ENCODE assay signal across 34 cellular contexts in the genomic region with DNA sequence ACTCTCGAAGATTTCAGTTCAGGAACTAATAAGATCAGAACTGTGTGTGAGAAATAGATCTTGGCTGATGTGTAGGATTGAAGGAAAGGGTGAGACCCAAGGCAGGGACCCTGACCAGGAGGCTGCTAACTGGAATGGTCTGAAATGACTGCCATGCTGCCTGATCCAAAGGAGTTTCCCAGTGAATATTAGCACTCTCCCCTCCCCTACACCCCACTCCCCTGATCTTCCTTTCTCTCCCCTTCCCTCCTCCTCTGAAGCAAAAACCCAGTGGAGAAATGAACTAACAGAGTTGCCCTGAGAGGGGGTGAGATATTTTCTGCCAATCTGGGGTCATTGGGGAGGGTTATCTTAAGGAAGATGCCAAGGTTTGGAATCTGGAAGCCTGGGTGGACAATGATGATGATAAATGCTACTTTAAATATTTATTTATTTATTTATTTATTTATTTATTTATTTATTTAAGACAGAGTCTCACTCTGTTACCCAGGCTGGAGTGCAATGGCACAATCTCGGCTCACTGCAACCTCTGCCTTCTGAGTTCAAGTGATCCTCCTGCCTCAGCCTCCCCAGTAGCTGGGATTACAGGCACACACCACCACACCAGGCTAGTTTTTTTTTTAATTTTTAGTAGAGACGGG.
"Had no signal": no experiment of that assay in that cellular context is flagged by ENCODE, and none has a peak within 500 bp of the region (broad histone marks: within the 10 kb centered on the region; RNA-seq: fewer than 3 reads in every experiment).

No MANE protein-coding gene starts in this region.

- H3K27me3 Mint-ChIP-seq: activated CD4-positive, alpha-beta memory T cell treated with anti-CD3 and anti-CD28 coated beads, Interleukin-2, amount 10 ng/mL, durations not matched to agents 7 days and 5 days; activated CD8-positive, alpha-beta memory T cell treated with anti-CD3 and anti-CD28 coated beads, Interleukin-2, amount 10 ng/mL, durations not matched to agents 7 days and 5 days; activated naive CD4-positive, alpha-beta T cell treated with anti-CD3 and anti-CD28 coated beads, Interleukin-2, amount 10 ng/mL, durations not matched to agents 7 days and 5 days; activated naive CD8-positive, alpha-beta T cell treated with anti-CD3 and anti-CD28 coated beads, Interleukin-2, amount 10 ng/mL, durations not matched to agents 7 days and 5 days; activated T-cell treated with anti-CD3 and anti-CD28 coated beads, Interleukin-2, amount 50 U/mL, for 24 hours; central memory CD8-positive, alpha-beta T cell; T-helper 17 cell had no signal

- H3K36me3 ChIP-seq: ascending aorta, cardiac muscle cell had no signal

- H3K4me3 ChIP-seq: ascending aorta, cardiac muscle cell had no signal

- H3K36me3 Mint-ChIP-seq: activated CD8-positive, alpha-beta memory T cell treated with anti-CD3 and anti-CD28 coated beads, Interleukin-2, amount 10 ng/mL, durations not matched to agents 7 days and 5 days; activated naive CD4-positive, alpha-beta T cell treated with anti-CD3 and anti-CD28 coated beads, Interleukin-2, amount 10 ng/mL, durations not matched to agents 7 days and 5 days; activated naive CD4-positive, alpha-beta T cell treated with anti-CD3 and anti-CD28 coated beads, Interleukin-2, amount 50 U/mL, for 24 hours; activated naive CD8-positive, alpha-beta T cell; activated naive CD8-positive, alpha-beta T cell treated with anti-CD3 and anti-CD28 coated beads, Interleukin-2, amount 10 ng/mL, durations not matched to agents 7 days and 5 days; brain had no signal

- H3K4me3 Mint-ChIP-seq: activated CD4-positive, alpha-beta memory T cell treated with anti-CD3 and anti-CD28 coated beads, Interleukin-2, amount 10 ng/mL, durations not matched to agents 7 days and 5 days; activated CD4-positive, alpha-beta T cell treated with anti-CD3 and anti-CD28 coated beads for 36 hours; activated CD4-positive, alpha-beta T cell treated with anti-CD3 and anti-CD28 coated beads, Interleukin-2, amount 10 ng/mL, durations not matched to agents 7 days and 5 days; activated CD8-positive, alpha-beta memory T cell treated with anti-CD3 and anti-CD28 coated beads, Interleukin-2, amount 10 ng/mL, durations not matched to agents 7 days and 5 days; activated CD8-positive, alpha-beta T cell treated with anti-CD3 and anti-CD28 coated beads, Interleukin-2, amount 10 ng/mL, durations not matched to agents 7 days and 5 days; activated naive CD4-positive, alpha-beta T cell treated with anti-CD3 and anti-CD28 coated beads, Interleukin-2, amount 10 ng/mL, durations not matched to agents 7 days and 5 days; activated naive CD4-positive, alpha-beta T cell treated with anti-CD3 and anti-CD28 coated beads, Interleukin-2, amount 50 U/mL, for 24 hours; activated naive CD8-positive, alpha-beta T cell; activated naive CD8-positive, alpha-beta T cell treated with anti-CD3 and anti-CD28 coated beads, Interleukin-2, amount 10 ng/mL, durations not matched to agents 7 days and 5 days; activated naive CD8-positive, alpha-beta T cell treated with anti-CD3 and anti-CD28 coated beads, Interleukin-2, amount 50 U/mL, for 24 hours; activated T-cell treated with anti-CD3 and anti-CD28 coated beads, Interleukin-2, amount 50 U/mL, for 24 hours; brain; central memory CD8-positive, alpha-beta T cell; T-helper 17 cell; WTC11 had no signal

- H3K9me3 ChIP-seq: ascending aorta had no signal

- H3K27me3 ChIP-seq: ascending aorta, cardiac muscle cell had no signal

- H3K4me1 Mint-ChIP-seq: activated CD4-positive, alpha-beta memory T cell treated with anti-CD3 and anti-CD28 coated beads, Interleukin-2, amount 10 ng/mL, durations not matched to agents 7 days and 5 days; activated CD4-positive, alpha-beta T cell treated with anti-CD3 and anti-CD28 coated beads for 36 hours; activated CD4-positive, alpha-beta T cell treated with anti-CD3 and anti-CD28 coated beads, Interleukin-2, amount 10 ng/mL, durations not matched to agents 7 days and 5 days; activated CD8-positive, alpha-beta memory T cell treated with anti-CD3 and anti-CD28 coated beads, Interleukin-2, amount 10 ng/mL, durations not matched to agents 7 days and 5 days; activated naive CD4-positive, alpha-beta T cell treated with anti-CD3 and anti-CD28 coated beads, Interleukin-2, amount 10 ng/mL, durations not matched to agents 7 days and 5 days; activated naive CD4-positive, alpha-beta T cell treated with anti-CD3 and anti-CD28 coated beads, Interleukin-2, amount 50 U/mL, for 24 hours; activated naive CD8-positive, alpha-beta T cell treated with anti-CD3 and anti-CD28 coated beads, Interleukin-2, amount 10 ng/mL, durations not matched to agents 7 days and 5 days; activated naive CD8-positive, alpha-beta T cell treated with anti-CD3 and anti-CD28 coated beads, Interleukin-2, amount 50 U/mL, for 24 hours; central memory CD8-positive, alpha-beta T cell; T-helper 17 cell had no signal

- H3K4me1 ChIP-seq: ascending aorta had no signal

- FAIRE-seq: TTC549 had no signal

- ATAC-seq: activated CD4-positive, alpha-beta T cell treated with anti-CD3 and anti-CD28 coated beads for 36 hours; activated CD4-positive, CD25-positive, alpha-beta regulatory T cell treated with anti-CD3 and anti-CD28 coated beads, Interleukin-2, amount 50 U/mL, for 24 hours; activated CD8-positive, alpha-beta memory T cell treated with anti-CD3 and anti-CD28 coated beads, Interleukin-2, amount 10 ng/mL, durations not matched to agents 7 days and 5 days; activated CD8-positive, alpha-beta T cell treated with anti-CD3 and anti-CD28 coated beads, Interleukin-2, amount 10 ng/mL, durations not matched to agents 7 days and 5 days; activated naive CD8-positive, alpha-beta T cell treated with anti-CD3 and anti-CD28 coated beads, Interleukin-2, amount 50 U/mL, for 24 hours; T-helper 17 cell; WTC11 had no signal

- H3K9me3 Mint-ChIP-seq: activated CD4-positive, alpha-beta T cell treated with anti-CD3 and anti-CD28 coated beads, Interleukin-2, amount 10 ng/mL, durations not matched to agents 7 days and 5 days; activated naive CD8-positive, alpha-beta T cell treated with anti-CD3 and anti-CD28 coated beads, Interleukin-2, amount 10 ng/mL, durations not matched to agents 7 days and 5 days; activated naive CD8-positive, alpha-beta T cell treated with anti-CD3 and anti-CD28 coated beads, Interleukin-2, amount 50 U/mL, for 24 hours; activated T-cell treated with anti-CD3 and anti-CD28 coated beads, Interleukin-2, amount 50 U/mL, for 24 hours; activated T-helper 2 cell treated with anti-CD3 and anti-CD28 coated beads, Interferon-gamma antibody, Interleukin-2, Interleukin-4, amounts not matched to agents 10 μg/mL and 5 μg/mL and 100 μg/mL, durations not matched to agents 14 hours and 24 hours and 36 hours had no signal

- H3K27ac ChIP-seq: ascending aorta, cardiac muscle cell had no signal

- DNase-seq: activated CD4-positive, alpha-beta memory T cell treated with anti-CD3 and anti-CD28 coated beads, Interleukin-2, amount 10 ng/mL, durations not matched to agents 7 days and 5 days; activated CD4-positive, alpha-beta T cell treated with anti-CD3 and anti-CD28 coated beads for 1 hour; activated CD4-positive, alpha-beta T cell treated with anti-CD3 and anti-CD28 coated beads for 36 hours; activated CD4-positive, alpha-beta T cell treated with anti-CD3 and anti-CD28 coated beads for 48 hours; activated CD4-positive, alpha-beta T cell treated with anti-CD3 and anti-CD28 coated beads, Interleukin-2, amount 10 ng/mL, durations not matched to agents 7 days and 5 days; activated CD4-positive, alpha-beta T cell treated with anti-CD3 and anti-CD28 coated beads, Interleukin-2, amount 50 U/mL, for 48 hours; activated CD4-positive, CD25-positive, alpha-beta regulatory T cell; activated CD8-positive, alpha-beta memory T cell treated with anti-CD3 and anti-CD28 coated beads for 24 hours; activated CD8-positive, alpha-beta memory T cell treated with anti-CD3 and anti-CD28 coated beads, Interleukin-2, amount 10 ng/mL, durations not matched to agents 7 days and 5 days; activated CD8-positive, alpha-beta memory T cell treated with anti-CD3 and anti-CD28 coated beads, Interleukin-2, amount 50 U/mL, for 48 hours; activated CD8-positive, alpha-beta T cell treated with anti-CD3 and anti-CD28 coated beads, Interleukin-2, amount 10 ng/mL, durations not matched to agents 7 days and 5 days; activated effector memory CD4-positive, alpha-beta T cell treated with Interleukin-2 at 50 U/mL for 16 hours; activated gamma-delta T cell; activated naive CD4-positive, alpha-beta T cell treated with anti-CD3 and anti-CD28 coated beads, Interleukin-2, amount 10 ng/mL, durations not matched to agents 7 days and 5 days; activated naive CD4-positive, alpha-beta T cell treated with Interleukin-2 at 50 U/mL for 16 hours; activated naive CD8-positive, alpha-beta T cell treated with anti-CD3 and anti-CD28 coated beads, Interleukin-2, amount 10 ng/mL, durations not matched to agents 7 days and 5 days; activated naive CD8-positive, alpha-beta T cell treated with anti-CD3 and anti-CD28 coated beads, Interleukin-2, amount 50 U/mL, for 24 hours; activated T-cell treated with anti-CD3 and anti-CD28 coated beads, Interleukin-2, amount 50 U/mL, for 24 hours; activated T-cell treated with anti-CD3 and anti-CD28 coated beads, Interleukin-2, amount 50 U/mL, for 48 hours; amygdala; anterior cingulate cortex; caudate nucleus; cerebellar nuclear complex; T-helper 17 cell had no signal

- H3K27ac Mint-ChIP-seq: activated CD4-positive, alpha-beta memory T cell treated with anti-CD3 and anti-CD28 coated beads, Interleukin-2, amount 10 ng/mL, durations not matched to agents 7 days and 5 days; activated CD4-positive, alpha-beta T cell treated with anti-CD3 and anti-CD28 coated beads for 36 hours; activated CD4-positive, alpha-beta T cell treated with anti-CD3 and anti-CD28 coated beads, Interleukin-2, amount 10 ng/mL, durations not matched to agents 7 days and 5 days; activated CD8-positive, alpha-beta memory T cell treated with anti-CD3 and anti-CD28 coated beads, Interleukin-2, amount 10 ng/mL, durations not matched to agents 7 days and 5 days; activated CD8-positive, alpha-beta T cell treated with anti-CD3 and anti-CD28 coated beads, Interleukin-2, amount 10 ng/mL, durations not matched to agents 7 days and 5 days; activated naive CD4-positive, alpha-beta T cell treated with anti-CD3 and anti-CD28 coated beads, Interleukin-2, amount 10 ng/mL, durations not matched to agents 7 days and 5 days; activated naive CD4-positive, alpha-beta T cell treated with anti-CD3 and anti-CD28 coated beads, Interleukin-2, amount 50 U/mL, for 24 hours; activated naive CD8-positive, alpha-beta T cell; activated naive CD8-positive, alpha-beta T cell treated with anti-CD3 and anti-CD28 coated beads, Interleukin-2, amount 10 ng/mL, durations not matched to agents 7 days and 5 days; activated naive CD8-positive, alpha-beta T cell treated with anti-CD3 and anti-CD28 coated beads, Interleukin-2, amount 50 U/mL, for 24 hours; activated T-cell treated with anti-CD3 and anti-CD28 coated beads, Interleukin-2, amount 50 U/mL, for 24 hours; activated T-helper 2 cell treated with anti-CD3 and anti-CD28 coated beads, Interferon-gamma antibody, Interleukin-2, Interleukin-4, amounts not matched to agents 10 μg/mL and 5 μg/mL and 100 μg/mL, durations not matched to agents 14 hours and 24 hours and 36 hours; T-helper 17 cell; WTC11 had no signal
